ENCODE assay signal across 9 cellular contexts in genomic region chr15:87477759-87478687, GRCh38.
DNase-seq lines count a peak whose midpoint lies in the region; ATAC-seq, FAIRE-seq and TF ChIP-seq lines count a peak whose summit lies in the region.
"Had no signal": no experiment of that assay in that cellular context is flagged by ENCODE, and none has a peak within 500 bp of the region (broad histone marks: within the 10 kb centered on the region; RNA-seq: fewer than 3 reads in every experiment).

No MANE protein-coding gene starts in this region.

- TF ChIP-seq POLR2A in prostate gland (IDR thresholded peaks at IDR 0.05) (no peak), spleen (IDR thresholded peaks at IDR 0.05) (no peak)

- no peak overlapping the region for H4K8ac ChIP-seq in H9 (replicated peaks; ENCODE audit: insufficient read length, low read depth, low read length)

- DNase-seq in H9 (peak; percentile 31), RCC 7860 (ENCODE audit: low spot score) (peak; percentile 91), foreskin fibroblast (peak; percentile 1), prostate gland (ENCODE audit: low spot score) (peak; percentile 72), HuH-7.5 (ENCODE audit: low spot score) (no peak), spleen (no peak), DMS114 treated with DMSO at 0.1 percent for 48 hours (lab: John Stamatoyannopoulos, UW; ENCODE audit: unreplicated experiment) (no peak)

- H3K79me1 ChIP-seq in H9 (ENCODE audit: insufficient read depth, low read depth, low read length, poor library complexity, severe bottlenecking) = no peaks in the 10 kb centered on the region

- WGBS in H9 (ENCODE audit: extremely low coverage, insufficient read length, low lambda C conversion rate) = no CpG with 5 or more reads among the region's 8 CpGs
- WGBS in prostate gland = 7% methylated on average over 8 of the region's 8 CpGs
- WGBS in spleen, 5 donors = 28 to 41% (median 37%) methylated on average over 8 of the region's 8 CpGs

- no peaks in the 10 kb centered on the region for H3K9me3 Mint-ChIP-seq in H9

- no peak overlapping the region for H3K4me3 Mint-ChIP-seq in H9

- H3K18ac ChIP-seq in H9 (ENCODE audit: insufficient read length, low read depth, low read length) = no peak overlapping the region

- H3K56ac ChIP-seq in H9 (ENCODE audit: insufficient read length, low read depth, low read length) = no peak overlapping the region

- H3K14ac ChIP-seq in H9 (ENCODE audit: insufficient read depth, low read length) = no peak overlapping the region

- no peaks in the 10 kb centered on the region for H3K23me2 ChIP-seq in H9 (ENCODE audit: insufficient read length, low read depth, low read length, poor library complexity, severe bottlenecking)

- intact Hi-C loops in prostate gland (cut with DNase I) (no loop called here), spleen (cut with DNase I; ENCODE audit: low total_unique reads) (no loop called here)

- no peaks in the 10 kb centered on the region for H3K9me3 ChIP-seq in H9 (ENCODE audit: control insufficient read depth, low read depth, low read length)
- no peaks in the 10 kb centered on the region for H3K9me3 ChIP-seq in prostate gland
- H3K9me3 ChIP-seq in spleen = peaks cover 0 to 2% (median 0%) of the 10 kb centered on the region in 8 donors

- H3K36me3 Mint-ChIP-seq in H9 (ENCODE audit: insufficient read depth in 1 of 3, low read depth in 3 of 3) = no peaks in the 10 kb centered on the region

- no peak overlapping the region for H2BK12ac ChIP-seq in H9 (ENCODE audit: insufficient read length, low read depth, low read length)

- H3K27ac ChIP-seq in H9 (ENCODE audit: insufficient read length, low read depth, low read length) (no peak overlapping the region), prostate gland (no peak overlapping the region), spleen (no peak overlapping the region)
- H3K27ac ChIP-seq: KMS-11 had no signal

- no peaks in the 10 kb centered on the region for H3K27me3 Mint-ChIP-seq in H9 (ENCODE audit: low read depth)

- no peaks in the 10 kb centered on the region for H3K27me3 ChIP-seq in H9 (ENCODE audit: insufficient read depth, low read length)
- H3K27me3 ChIP-seq in prostate gland (replicated peaks; ENCODE audit: insufficient read depth) = no peaks in the 10 kb centered on the region
- H3K27me3 ChIP-seq in spleen (replicated peaks in 1 of 7) = no peaks in the 10 kb centered on the region

- H3K9ac ChIP-seq in H9 (ENCODE audit: extremely low read depth, insufficient read length, low read length) = no peak overlapping the region
- H3K9ac ChIP-seq: KMS-11 had no signal

- FAIRE-seq in RCC 7860 (lab: Jason Lieb, UNC) = peak; percentile 89

- H2AK5ac ChIP-seq in H9 (ENCODE audit: insufficient read length, low read length) = no peak overlapping the region

- no peak overlapping the region for H4K5ac ChIP-seq in H9 (ENCODE audit: insufficient read length, low read depth, low read length)

- no peak overlapping the region for H2BK120ac ChIP-seq in H9 (ENCODE audit: low read depth, low read length, poor library complexity, severe bottlenecking)

- no peak overlapping the region for H2AFZ ChIP-seq in H9 (ENCODE audit: low read length)

- no peak overlapping the region for H4K91ac ChIP-seq in H9 (ENCODE audit: insufficient read length, low read depth, low read length)

- no peaks in the 10 kb centered on the region for H4K20me1 ChIP-seq in H9 (ENCODE audit: control insufficient read depth, insufficient read depth, insufficient read length)

- no peak overlapping the region for H2BK15ac ChIP-seq in H9 (ENCODE audit: low read depth, low read length)

- peaks cover 9% of the 10 kb centered on the region in 2 experiments for H3K4me1 Mint-ChIP-seq in H9

- H3K4me1 ChIP-seq in H9 (ENCODE audit: insufficient read depth, low read length) (no peaks in the 10 kb centered on the region), prostate gland (replicated peaks) (no peaks in the 10 kb centered on the region), spleen (no peaks in the 10 kb centered on the region)

- ATAC-seq in HG02763 (IDR thresholded peaks at IDR 0.05; ENCODE audit: unreplicated experiment) = no peak

- H3K79me2 ChIP-seq in H9 (ENCODE audit: insufficient read depth, low read length) = no peaks in the 10 kb centered on the region

- TF ChIP-seq CTCF in H9 (conservative IDR thresholded peaks at IDR 0.05) (peak; percentile 32; the same call in 2 of the 3 replicates), foreskin fibroblast (IDR thresholded peaks at IDR 0.05; ENCODE audit: low read depth, low read length) (peak; percentile 20), prostate gland (IDR thresholded peaks at IDR 0.05) (no peak), spleen (IDR thresholded peaks at IDR 0.05 in 8 of 11, conservative IDR thresholded peaks at IDR 0.05 in 3 of 11) (no peak)

- H3K23ac ChIP-seq in H9 (ENCODE audit: insufficient read length, low read depth, low read length) = no peak overlapping the region

- H3K36me3 ChIP-seq in prostate gland (no peaks in the 10 kb centered on the region), spleen (no peaks in the 10 kb centered on the region)

- H2BK5ac ChIP-seq in H9 (ENCODE audit: insufficient read length, low read length) = no peak overlapping the region

- peak overlapping the region; percentile 25 to 31 for H3K4me3 ChIP-seq in foreskin fibroblast (ENCODE audit: low read depth in 1 of 2, low read length in 2 of 2)
- H3K4me3 ChIP-seq in prostate gland = no peak overlapping the region
- no peak overlapping the region for H3K4me3 ChIP-seq in spleen

- H2BK20ac ChIP-seq in H9 (ENCODE audit: low read depth, low read length, poor library complexity, severe bottlenecking) = no peak overlapping the region

- peak overlapping the region in 2 of 3 experiments; percentile 6 to 7; a peak in 2 of 7 replicates for H3K27ac Mint-ChIP-seq in H9

- no peak overlapping the region for H3K4ac ChIP-seq in H9 (ENCODE audit: low read depth, low read length)

- H3T11ph ChIP-seq in H9 (ENCODE audit: low read length) = no peak overlapping the region

- no peak overlapping the region for H3K4me2 ChIP-seq in H9 (ENCODE audit: insufficient read depth, insufficient read length, low read length)
- H3K4me2 ChIP-seq: KMS-11 had no signal

Comparison
In these comparisons a context has a peak if more than half of its experiments do, and no peak if none do; other contexts are left out.
1. DNase-seq: peak in H9 (single experiment), RCC 7860 (single experiment), foreskin fibroblast (2 of 2) and prostate gland (single experiment); none in HuH-7.5 (single experiment), spleen (single experiment) and DMS114 treated with DMSO at 0.1 percent for 48 hours (single experiment).
2. CTCF ChIP-seq: peak in H9 (single experiment) and foreskin fibroblast (single experiment); none in prostate gland (0 of 4) and spleen (0 of 11).
3. H3K4me3 ChIP-seq: peak in foreskin fibroblast (2 of 2); none in prostate gland (0 of 2) and spleen (0 of 8).